In the genomic region with DNA sequence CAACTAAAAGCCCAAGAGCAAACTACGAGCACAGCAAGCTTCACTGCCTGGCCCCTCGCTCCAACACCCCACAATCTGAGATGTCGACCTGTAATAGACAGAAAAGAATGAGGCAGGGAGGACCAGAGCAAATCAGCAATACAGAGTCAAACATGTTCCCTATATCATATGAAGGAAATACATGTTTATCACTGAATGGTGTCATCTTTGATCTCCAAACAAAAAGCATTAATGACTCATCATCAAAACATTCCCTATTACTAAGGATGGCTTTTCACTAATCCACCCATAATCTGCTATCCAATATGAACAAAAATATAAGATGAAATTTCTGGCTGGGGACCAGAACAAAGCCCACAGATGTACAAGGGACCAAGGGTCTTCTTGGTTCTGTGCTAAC, we compare ENCODE assay signal across 16 cellular contexts.
"Had no signal": no experiment of that assay in that cellular context is flagged by ENCODE, and none has a peak within 500 bp of the region (broad histone marks: within the 10 kb centered on the region; RNA-seq: fewer than 3 reads in every experiment).

No MANE protein-coding gene starts in this region.

- ATAC-seq: left ventricle myocardium superior had no signal

- H3K36me3 ChIP-seq: esophagus squamous epithelium, ovary, stomach, thoracic aorta had no signal

- DNase-seq: activated CD4-positive, alpha-beta T cell treated with anti-CD3 and anti-CD28 coated beads, Interleukin-2, amount 50 U/mL, for 1 hour; activated CD4-positive, CD25-positive, alpha-beta regulatory T cell; activated effector memory CD4-positive, alpha-beta T cell treated with anti-CD3 and anti-CD28 coated beads, Interleukin-2, amount 50 U/mL, for 16 hours; activated naive CD8-positive, alpha-beta T cell treated with anti-CD3 and anti-CD28 coated beads for 36 hours; esophagus squamous epithelium; kidney; left ventricle myocardium superior; ovary; stimulated activated CD4-positive, alpha-beta T cell treated with anti-CD3 and anti-CD28 coated beads, Interleukin-4, amount 100 ng/mL, for 4 hours; stomach; T-helper 2 cell had no signal

- FAIRE-seq: endometrium, frontal cortex, kidney, TTC549, urothelium cell line had no signal

- H3K27me3 ChIP-seq: esophagus squamous epithelium, ovary, stomach had no signal

- H3K27ac ChIP-seq: esophagus squamous epithelium, ovary, stomach, thoracic aorta had no signal

- H3K9me3 ChIP-seq: esophagus squamous epithelium, ovary, stomach, thoracic aorta had no signal

- H3K4me3 ChIP-seq: esophagus squamous epithelium, ovary, stomach, thoracic aorta had no signal
